ENCODE assay signal across 8 cellular contexts in genomic region chr2:96636772-96637171, GRCh38. TPM values are rescaled to one million over a fixed set of nuclear protein-coding genes. Genes with fewer than 3 reads are reported as not detected.
DNase-seq lines count a peak whose midpoint lies in the region; ATAC-seq lines count a peak whose summit lies in the region.

No MANE protein-coding gene starts in this region.

- H3K36me3 Mint-ChIP-seq in activated CD4-positive, alpha-beta T cell treated with anti-CD3 and anti-CD28 coated beads, Interleukin-2, amount 10 ng/mL, durations not matched to agents 24 days and 14 days (ENCODE audit: low read depth), result peaks cover 35% of the 10 kb centered on the region
- H3K36me3 Mint-ChIP-seq in activated naive CD8-positive, alpha-beta T cell treated with anti-CD3 and anti-CD28 coated beads, Interleukin-2, amount 10 ng/mL, durations not matched to agents 7 days and 5 days, result peaks cover 27% of the 10 kb centered on the region

- intact Hi-C loops in activated CD4-positive, alpha-beta T cell treated with anti-CD3 and anti-CD28 coated beads, Interleukin-2, amount 10 ng/mL, durations not matched to agents 24 days and 14 days (cut with micrococcal nuclease), result loop anchor here (5.0 kb wide), 2 partner anchors 34 to 181 kb away; partner anchors contain the start of gene CNNM3
- intact Hi-C loops in left colon (cut with DNase I, micrococcal nuclease), result loop anchor here in 1 of 2 donors (5.0 kb wide), 1 partner anchor 166 kb away; no protein-coding TSS in a partner anchor

- no peak overlapping the region for H3K27ac ChIP-seq in thymus (ENCODE audit: low read depth)

- POLR2A ChIA-PET in activated naive CD8-positive, alpha-beta T cell treated with anti-CD3 and anti-CD28 coated beads, Interleukin-2, amount 10 ng/mL, durations not matched to agents 7 days and 5 days (lab: Charles Lee), result interaction anchor here (0.8 to 3.0 kb wide), 12 partner anchors 9 to 180 kb away, joined by 3 to 11 read pairs (median 4); partner anchors contain the start of genes CNNM3 and CNNM4

- peaks cover 15% of the 10 kb centered on the region for H3K4me1 ChIP-seq in thymus (ENCODE audit: control insufficient read depth, insufficient read depth, low read length)

- H3K36me3 ChIP-seq in thymus (ENCODE audit: control insufficient read depth, insufficient read depth), result peaks cover 12% of the 10 kb centered on the region

- ATAC-seq in activated naive CD8-positive, alpha-beta T cell treated with anti-CD3 and anti-CD28 coated beads, Interleukin-2, amount 10 ng/mL, durations not matched to agents 7 days and 5 days (ENCODE audit: low read depth), result no peak
- peak; percentile 19 for ATAC-seq in left colon
- no peak for ATAC-seq in HG02885 (IDR thresholded peaks at IDR 0.05; ENCODE audit: poor library complexity, unreplicated experiment)
- ATAC-seq in HG02870 (IDR thresholded peaks at IDR 0.05; ENCODE audit: unreplicated experiment), result no peak

- H3K9me3 ChIP-seq in thymus (ENCODE audit: control insufficient read depth), result no peaks in the 10 kb centered on the region

- no peak for DNase-seq in activated CD4-positive, alpha-beta T cell treated with anti-CD3 and anti-CD28 coated beads, Interleukin-2, amount 10 ng/mL, durations not matched to agents 24 days and 14 days
- no peak for DNase-seq in activated CD4-positive, alpha-beta T cell treated with anti-CD3 and anti-CD28 coated beads for 48 hours
- no peak for DNase-seq in activated naive CD8-positive, alpha-beta T cell treated with anti-CD3 and anti-CD28 coated beads, Interleukin-2, amount 10 ng/mL, durations not matched to agents 7 days and 5 days
- DNase-seq in left colon (peak; percentile 36 to 43), mucosa of gallbladder (ENCODE audit: low spot score) (no peak)

- H3K9me3 Mint-ChIP-seq in activated CD4-positive, alpha-beta T cell treated with anti-CD3 and anti-CD28 coated beads, Interleukin-2, amount 10 ng/mL, durations not matched to agents 24 days and 14 days, result no peaks in the 10 kb centered on the region
- no peaks in the 10 kb centered on the region for H3K9me3 Mint-ChIP-seq in activated naive CD8-positive, alpha-beta T cell treated with anti-CD3 and anti-CD28 coated beads, Interleukin-2, amount 10 ng/mL, durations not matched to agents 7 days and 5 days

- peaks cover 24% of the 10 kb centered on the region for H3K4me1 Mint-ChIP-seq in activated CD4-positive, alpha-beta T cell treated with anti-CD3 and anti-CD28 coated beads, Interleukin-2, amount 10 ng/mL, durations not matched to agents 24 days and 14 days
- H3K4me1 Mint-ChIP-seq in activated naive CD8-positive, alpha-beta T cell treated with anti-CD3 and anti-CD28 coated beads, Interleukin-2, amount 10 ng/mL, durations not matched to agents 7 days and 5 days, result peaks cover 35% of the 10 kb centered on the region

- H3K27me3 Mint-ChIP-seq in activated CD4-positive, alpha-beta T cell treated with anti-CD3 and anti-CD28 coated beads, Interleukin-2, amount 10 ng/mL, durations not matched to agents 24 days and 14 days, result peaks cover 3% of the 10 kb centered on the region
- H3K27me3 Mint-ChIP-seq in activated naive CD8-positive, alpha-beta T cell treated with anti-CD3 and anti-CD28 coated beads, Interleukin-2, amount 10 ng/mL, durations not matched to agents 7 days and 5 days, result peaks cover 9% of the 10 kb centered on the region

- no peaks in the 10 kb centered on the region for H3K27me3 ChIP-seq in thymus (ENCODE audit: control insufficient read depth, insufficient read depth)

- WGBS in thymus, result 93% methylated on average over 10 of the region's 10 CpGs

- peak overlapping the region; percentile 97 for H3K4me3 Mint-ChIP-seq in activated CD4-positive, alpha-beta T cell treated with anti-CD3 and anti-CD28 coated beads, Interleukin-2, amount 10 ng/mL, durations not matched to agents 24 days and 14 days
- peak overlapping the region; percentile 94 for H3K4me3 Mint-ChIP-seq in activated naive CD8-positive, alpha-beta T cell treated with anti-CD3 and anti-CD28 coated beads, Interleukin-2, amount 10 ng/mL, durations not matched to agents 7 days and 5 days

- peak overlapping the region; percentile 93 for H3K4me3 ChIP-seq in thymus (ENCODE audit: low read length)

- H3K27ac Mint-ChIP-seq in activated CD4-positive, alpha-beta T cell treated with anti-CD3 and anti-CD28 coated beads, Interleukin-2, amount 10 ng/mL, durations not matched to agents 24 days and 14 days, result peak overlapping the region; percentile 97
- H3K27ac Mint-ChIP-seq in activated naive CD8-positive, alpha-beta T cell treated with anti-CD3 and anti-CD28 coated beads, Interleukin-2, amount 10 ng/mL, durations not matched to agents 7 days and 5 days, result peak overlapping the region; percentile 86

RNA-seq across cellular contexts. Expression of gene KANSL3, which starts 1.3 kb away (rescaled TPM):
- total RNA-seq in activated CD4-positive, alpha-beta T cell treated with anti-CD3 and anti-CD28 coated beads, Interleukin-2, amount 10 ng/mL, durations not matched to agents 24 days and 14 days, result 45.5 and 46.5 TPM in 2 replicates
- 10 to 100 TPM; 63.8 to 69.6 TPM for total RNA-seq in activated naive CD8-positive, alpha-beta T cell treated with anti-CD3 and anti-CD28 coated beads, Interleukin-2, amount 10 ng/mL, durations not matched to agents 7 days and 5 days
- total RNA-seq in left colon (10 to 100 TPM; 39.3 to 40.7 TPM), mucosa of gallbladder (38.7 TPM)
- polyA plus RNA-seq in thymus, result 27.2 TPM

RNA-seq across cellular contexts. Expression of gene FER1L5, which starts 5.8 kb away (rescaled TPM):
- not detected in 2 replicates for total RNA-seq in activated CD4-positive, alpha-beta T cell treated with anti-CD3 and anti-CD28 coated beads, Interleukin-2, amount 10 ng/mL, durations not matched to agents 24 days and 14 days
- total RNA-seq in activated naive CD8-positive, alpha-beta T cell treated with anti-CD3 and anti-CD28 coated beads, Interleukin-2, amount 10 ng/mL, durations not matched to agents 7 days and 5 days, result not detected
- total RNA-seq in left colon, result under 1 TPM in 1 of 2 donors, not detected in 1; 0.08 TPM
- polyA plus RNA-seq in thymus, result 0.09 TPM
- 1.1 TPM for total RNA-seq in mucosa of gallbladder

Comparison
In these comparisons a context has a peak if more than half of its experiments do, and no peak if none do; other contexts are left out.
1. DNase-seq: peak in left colon (2 of 2); none in activated CD4-positive, alpha-beta T cell treated with anti-CD3 and anti-CD28 coated beads, Interleukin-2, amount 10 ng/mL, durations not matched to agents 24 days and 14 days (single experiment), activated CD4-positive, alpha-beta T cell treated with anti-CD3 and anti-CD28 coated beads for 48 hours (single experiment), activated naive CD8-positive, alpha-beta T cell treated with anti-CD3 and anti-CD28 coated beads, Interleukin-2, amount 10 ng/mL, durations not matched to agents 7 days and 5 days (single experiment) and mucosa of gallbladder (single experiment).